ENCODE assay signal across 8 cellular contexts in the genomic region with DNA sequence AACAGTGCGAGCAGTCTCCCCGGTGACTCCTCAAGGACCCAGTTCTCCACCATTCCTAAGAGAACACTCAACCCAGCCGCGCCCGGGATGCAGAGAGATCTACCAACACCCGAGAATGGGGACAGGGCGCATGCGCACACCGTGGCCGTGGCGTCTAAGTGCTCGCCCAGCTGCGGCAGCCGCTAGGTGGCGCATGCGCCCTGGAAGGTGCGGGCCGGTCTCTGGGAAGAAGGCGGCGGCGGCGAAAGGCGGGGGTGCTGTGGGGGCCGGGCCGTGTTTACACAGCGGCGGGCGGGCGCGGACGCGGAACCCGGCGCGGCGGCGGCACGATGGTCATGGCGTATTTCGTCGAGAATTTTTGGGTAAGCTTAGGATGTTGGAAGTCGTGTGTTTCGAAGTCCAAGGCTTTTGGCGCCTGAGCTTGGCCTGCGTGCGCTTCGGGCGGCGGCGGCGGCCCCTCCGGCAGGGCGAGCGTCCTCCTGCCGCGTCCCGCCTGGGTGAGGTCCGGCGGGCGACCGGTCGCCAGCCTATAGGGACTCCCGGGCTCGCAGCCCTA. TPM values are rescaled to one million over a fixed set of nuclear protein-coding genes. Genes with fewer than 3 reads are reported as not detected.
DNase-seq lines count a peak whose midpoint lies in the region; ATAC-seq and TF ChIP-seq lines count a peak whose summit lies in the region.

A gene with protein sequence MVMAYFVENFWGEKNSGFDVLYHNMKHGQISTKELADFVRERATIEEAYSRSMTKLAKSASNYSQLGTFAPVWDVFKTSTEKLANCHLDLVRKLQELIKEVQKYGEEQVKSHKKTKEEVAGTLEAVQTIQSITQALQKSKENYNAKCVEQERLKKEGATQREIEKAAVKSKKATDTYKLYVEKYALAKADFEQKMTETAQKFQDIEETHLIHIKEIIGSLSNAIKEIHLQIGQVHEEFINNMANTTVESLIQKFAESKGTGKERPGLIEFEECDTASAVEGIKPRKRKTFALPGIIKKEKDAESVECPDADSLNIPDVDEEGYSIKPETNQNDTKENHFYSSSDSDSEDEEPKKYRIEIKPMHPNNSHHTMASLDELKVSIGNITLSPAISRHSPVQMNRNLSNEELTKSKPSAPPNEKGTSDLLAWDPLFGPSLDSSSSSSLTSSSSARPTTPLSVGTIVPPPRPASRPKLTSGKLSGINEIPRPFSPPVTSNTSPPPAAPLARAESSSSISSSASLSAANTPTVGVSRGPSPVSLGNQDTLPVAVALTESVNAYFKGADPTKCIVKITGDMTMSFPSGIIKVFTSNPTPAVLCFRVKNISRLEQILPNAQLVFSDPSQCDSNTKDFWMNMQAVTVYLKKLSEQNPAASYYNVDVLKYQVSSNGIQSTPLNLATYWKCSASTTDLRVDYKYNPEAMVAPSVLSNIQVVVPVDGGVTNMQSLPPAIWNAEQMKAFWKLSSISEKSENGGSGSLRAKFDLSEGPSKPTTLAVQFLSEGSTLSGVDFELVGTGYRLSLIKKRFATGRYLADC (plus strand): TSS at position 274 of the 556 bp plus-strand sequence. CDS start 56 bp downstream, at position 330.

- H3K27ac ChIP-seq in ovary (peak within 1 kb of the TSS; percentile 99), thymus (ENCODE audit: low read depth) (peak within 1 kb of the TSS; percentile 90)

- no peaks in the 10 kb centered on the region for H3K36me3 ChIP-seq in ovary
- no peaks in the 10 kb centered on the region for H3K36me3 ChIP-seq in thymus (ENCODE audit: control insufficient read depth, insufficient read depth)

- TF ChIP-seq EP300 in ovary (IDR thresholded peaks at IDR 0.05) = no peak

- intact Hi-C loops in Right ventricle myocardium inferior (cut with DNase I) = no loop called here
- intact Hi-C loops in ovary (cut with DNase I) = loop anchor here in 1 of 4 donors (10.0 kb wide), 1 partner anchor 141 kb away; a partner anchor contains a TSS

- peak within 1 kb of the TSS; percentile 73 for H3K4me3 ChIP-seq in GM12865 (ENCODE audit: low read depth, low read length)
- peak within 1 kb of the TSS; percentile 87 for H3K4me3 ChIP-seq in ovary
- H3K4me3 ChIP-seq in thymus (ENCODE audit: low read length) = peak within 1 kb of the TSS; percentile 66

- no peaks in the 10 kb centered on the region for H3K27me3 ChIP-seq in ovary
- peaks cover 32% of the 10 kb centered on the region for H3K27me3 ChIP-seq in thymus (ENCODE audit: control insufficient read depth, insufficient read depth)

- TF ChIP-seq CTCF in GM12865 (IDR thresholded peaks at IDR 0.05; ENCODE audit: insufficient read depth, low read depth, low read length, missing control alignments) = peak; percentile 85
- TF ChIP-seq CTCF in ovary (IDR thresholded peaks at IDR 0.05) = peak; percentile 89 to 93 (median 91)

- H3K9me3 ChIP-seq in ovary (no peaks in the 10 kb centered on the region), thymus (ENCODE audit: control insufficient read depth) (no peaks in the 10 kb centered on the region)

- peak; percentile 96 for DNase-seq in GM12865 (ENCODE audit: low read depth)
- peak; percentile 83 for DNase-seq in NCI-H1105 treated with DMSO at 0.1 percent for 48 hours (lab: John Stamatoyannopoulos, UW)
- DNase-seq in SKM-1 treated with dmso at 0.1 percent for 144 hours (lab: John Stamatoyannopoulos, UW; ENCODE audit: unreplicated experiment) = peak; percentile 89
- peak; percentile 89 for DNase-seq in activated naive CD8-positive, alpha-beta T cell treated with anti-CD3 and anti-CD28 coated beads, Interleukin-2, amount 50 U/mL, for 16 hours (ENCODE audit: low read depth, low spot score)
- DNase-seq in Right ventricle myocardium inferior (ENCODE audit: missing footprints) = peak; percentile 100
- DNase-seq in ovary = peak; percentile 98 to 100 (median 99)

- TF ChIP-seq POLR2A in ovary (IDR thresholded peaks at IDR 0.05) = peak; percentile 57

- 0 to 1% (median 0%) methylated on average over 44 to 64 of the region's 64 CpGs for WGBS in ovary, 3 donors
- under 1% methylated on average over 64 of the region's 64 CpGs for WGBS in thymus

- ATAC-seq in HG02642 (IDR thresholded peaks at IDR 0.05; ENCODE audit: poor library complexity, unreplicated experiment) (peak; percentile 97), Right ventricle myocardium inferior (peak; percentile 97)

- H3K4me1 ChIP-seq in ovary (ENCODE audit: insufficient read depth) = peaks cover 4% of the 10 kb centered on the region
- H3K4me1 ChIP-seq in thymus (ENCODE audit: control insufficient read depth, insufficient read depth, low read length) = peaks cover 7% of the 10 kb centered on the region

RNA-seq across cellular contexts. Expression of the gene that starts here (rescaled TPM):
- total RNA-seq in Right ventricle myocardium inferior (23.0 TPM), ovary (10 to 100 TPM; 25.2 to 34.4 (median 26.1) TPM)
- polyA plus RNA-seq in ovary (10 to 100 TPM; 12.1 to 15.4 TPM), thymus (17.8 TPM)

Comparison
In these comparisons a context has a peak if more than half of its experiments do, and no peak if none do; other contexts are left out.
1. Peak in every context shown above with its lines: DNase-seq, ATAC-seq, H3K4me3 ChIP-seq and H3K27ac ChIP-seq.